14 cellular contexts compared by ENCODE assay signal in genomic region chr10:92571649-92572048, GRCh38. TPM values are rescaled to one million over a fixed set of nuclear protein-coding genes. Genes with fewer than 3 reads are reported as not detected.
DNase-seq lines count a peak whose midpoint lies in the region; ATAC-seq and TF ChIP-seq lines count a peak whose summit lies in the region.
"Had no signal": no experiment of that assay in that cellular context is flagged by ENCODE, and none has a peak within 500 bp of the region (broad histone marks: within the 10 kb centered on the region; RNA-seq: fewer than 3 reads in every experiment).

No MANE protein-coding gene starts in this region.

- DNase-seq in SK-N-SH: no peak
- DNase-seq in cardiac fibroblast (ENCODE audit: low read depth in 2 of 2): peak; percentile 25 to 63
- DNase-seq in neural progenitor cell (ENCODE audit: low spot score): no peak
- DNase-seq in left lung: no peak
- DNase-seq in NCI-H128 (lab: John Stamatoyannopoulos, UW; ENCODE audit: unreplicated experiment): no peak
- DNase-seq in stimulated activated CD4-positive, alpha-beta T cell treated with anti-CD3 and anti-CD28 coated beads, Interleukin-15, amount 100 ng/mL, for 24 hours: no peak
- DNase-seq: activated naive CD4-positive, alpha-beta T cell; effector CD8-positive, alpha-beta T cell; Kasumi-1 had no signal

- TF ChIP-seq EP300 in SK-N-SH (IDR thresholded peaks at IDR 0.05; ENCODE audit: borderline replicate concordance in 1 of 2, low read depth in 1 of 2, low read length in 1 of 2): no peak

- peaks cover 39% of the 10 kb centered on the region for H3K4me1 Mint-ChIP-seq in neural progenitor cell

- intact Hi-C loops in left lung (cut with DNase I): loop anchor here in 1 of 2 donors (5.0 kb wide), 1 partner anchor 54 kb away; no protein-coding TSS in a partner anchor

- H3K9ac ChIP-seq in SK-N-SH (no peak overlapping the region), HUES64 (ENCODE audit: low read depth, low read length) (no peak overlapping the region), neural progenitor cell (no peak overlapping the region)

- H3K27ac Mint-ChIP-seq in neural progenitor cell: no peak overlapping the region

- H3K4me3 ChIP-seq in SK-N-SH (ENCODE audit: low read depth in 2 of 2, low read length in 1 of 2) (no peak overlapping the region; a peak in 2 of 4 replicates), HUES64 (ENCODE audit: low read length) (peak overlapping the region; percentile 87; the same call in 1 of the 2 replicates), cardiac fibroblast (replicated peaks in 1 of 2; ENCODE audit: low read depth in 2 of 2, low read length in 2 of 2) (no peak overlapping the region), neural progenitor cell (peak overlapping the region; percentile 70), left lung (no peak overlapping the region)

- H3K36me3 Mint-ChIP-seq in neural progenitor cell: peaks cover 5% of the 10 kb centered on the region

- H3K36me3 ChIP-seq in SK-N-SH (replicated peaks in 1 of 2; ENCODE audit: control insufficient read depth in 1 of 2, insufficient read depth in 2 of 2, low read length in 1 of 2) (peaks cover 0 to 10% of the 10 kb centered on the region in 2 experiments), HUES64 (ENCODE audit: insufficient read depth, low read length) (peaks cover 11% of the 10 kb centered on the region; the same call in 1 of the 2 replicates), neural progenitor cell (no peaks in the 10 kb centered on the region), left lung (no peaks in the 10 kb centered on the region)

- H3K79me2 ChIP-seq in SK-N-SH (ENCODE audit: insufficient read depth) (peaks cover 67% of the 10 kb centered on the region), neural progenitor cell (ENCODE audit: low read depth) (peaks cover 70% of the 10 kb centered on the region)

- 81% methylated on average over 2 of the region's 2 CpGs for WGBS in SK-N-SH (ENCODE audit: low lambda C conversion rate)
- 93% methylated on average over 2 of the region's 2 CpGs for WGBS in HUES64

- no peak overlapping the region for H2AFZ ChIP-seq in SK-N-SH (ENCODE audit: low read depth)
- no peak overlapping the region for H2AFZ ChIP-seq in neural progenitor cell (replicated peaks)

- CTCF ChIA-PET in SK-N-SH (lab: Yijun Ruan, JAX): interaction anchor here (1.0 to 4.9 kb wide), 4 partner anchors 8 to 308 kb away, joined by 3 to 93 read pairs (median 4); no protein-coding TSS in a partner anchor

- no peak for ATAC-seq in SK-N-SH treated with all-trans-retinoic acid at 6 μM for 48 hours
- no peak for ATAC-seq in left lung
- ATAC-seq: activated CD4-positive, CD25-positive, alpha-beta regulatory T cell treated with anti-CD3 and anti-CD28 coated beads, Interleukin-2, amount 50 U/mL, for 24 hours had no signal

- TF ChIP-seq RAD21 in SK-N-SH (IDR thresholded peaks at IDR 0.05; ENCODE audit: low read length): no peak

- H3K27me3 ChIP-seq in SK-N-SH (ENCODE audit: insufficient read depth) (no peaks in the 10 kb centered on the region), HUES64 (ENCODE audit: insufficient read depth, low read length) (no peaks in the 10 kb centered on the region), neural progenitor cell (no peaks in the 10 kb centered on the region), left lung (no peaks in the 10 kb centered on the region)
- H3K27me3 ChIP-seq: SJSA1 had no signal

- H3K27ac ChIP-seq in SK-N-SH (ENCODE audit: low read depth in 2 of 2, low read length in 1 of 2) (no peak overlapping the region), HUES64 (ENCODE audit: low read depth, low read length) (no peak overlapping the region), neural progenitor cell (no peak overlapping the region), left lung (no peak overlapping the region)
- H3K27ac ChIP-seq: 22Rv1, SJSA1 had no signal

- peaks cover 18% of the 10 kb centered on the region for H4K20me1 ChIP-seq in SK-N-SH (ENCODE audit: insufficient read depth)
- peaks cover 52% of the 10 kb centered on the region for H4K20me1 ChIP-seq in neural progenitor cell (ENCODE audit: low read depth)

- no peaks in the 10 kb centered on the region for H3K9me3 Mint-ChIP-seq in neural progenitor cell

- H3K4me2 ChIP-seq in SK-N-SH: peak overlapping the region; percentile 86
- H3K4me2 ChIP-seq in neural progenitor cell: peak overlapping the region; percentile 89

- POLR2A ChIA-PET in SK-N-SH (lab: Yijun Ruan, JAX): interaction anchor here (1.1 kb wide), 1 partner anchor 20 kb away, joined by 5 read pairs; no protein-coding TSS in a partner anchor

- H3F3A ChIP-seq in SK-N-SH (replicated peaks; ENCODE audit: insufficient read depth): peaks cover 17% of the 10 kb centered on the region
- H3F3A ChIP-seq in neural progenitor cell (ENCODE audit: low read depth): peaks cover 37% of the 10 kb centered on the region

- no peak for TF ChIP-seq CTCF in SK-N-SH (IDR thresholded peaks at IDR 0.05)
- TF ChIP-seq CTCF in cardiac fibroblast (IDR thresholded peaks at IDR 0.05; ENCODE audit: low read depth, low read length): no peak
- TF ChIP-seq CTCF in neural progenitor cell (IDR thresholded peaks at IDR 0.05): no peak
- TF ChIP-seq CTCF in left lung (IDR thresholded peaks at IDR 0.05): no peak

- no peaks in the 10 kb centered on the region for H3K9me2 ChIP-seq in SK-N-SH

- H3K9me3 ChIP-seq in SK-N-SH (no peaks in the 10 kb centered on the region), HUES64 (ENCODE audit: insufficient read depth, low read depth, low read length) (no peaks in the 10 kb centered on the region), neural progenitor cell (ENCODE audit: low read depth) (no peaks in the 10 kb centered on the region), left lung (no peaks in the 10 kb centered on the region)
- H3K9me3 ChIP-seq: SJSA1 had no signal

- peaks cover 6 to 8% of the 10 kb centered on the region in 2 experiments; a peak in 3 of 4 replicates for H3K4me1 ChIP-seq in SK-N-SH (ENCODE audit: control insufficient read depth in 1 of 2, insufficient read depth in 2 of 2, low read depth in 1 of 2, low read length in 1 of 2)
- peaks cover 27% of the 10 kb centered on the region for H3K4me1 ChIP-seq in HUES64 (ENCODE audit: insufficient read depth, low read length)
- H3K4me1 ChIP-seq in neural progenitor cell: peaks cover 27% of the 10 kb centered on the region
- peaks cover 4 to 45% of the 10 kb centered on the region in 2 donors for H3K4me1 ChIP-seq in left lung

- H3K27me3 Mint-ChIP-seq in neural progenitor cell (ENCODE audit: insufficient read depth, low read depth): no peaks in the 10 kb centered on the region

- peak overlapping the region; percentile 84 for H3K4me3 Mint-ChIP-seq in neural progenitor cell

TF ChIP-seq in SK-N-SH, 30 proteins besides CTCF, POLR2A, EP300 and RAD21 (continues in another document):
- TF ChIP-seq SIN3A (IDR thresholded peaks at IDR 0.05; ENCODE audit: borderline replicate concordance, low read depth, low read length) (no peak), IRF3 (IDR thresholded peaks at IDR 0.05; ENCODE audit: low read depth, low read length) (no peak)
- TF ChIP-seq, protein P1, sequence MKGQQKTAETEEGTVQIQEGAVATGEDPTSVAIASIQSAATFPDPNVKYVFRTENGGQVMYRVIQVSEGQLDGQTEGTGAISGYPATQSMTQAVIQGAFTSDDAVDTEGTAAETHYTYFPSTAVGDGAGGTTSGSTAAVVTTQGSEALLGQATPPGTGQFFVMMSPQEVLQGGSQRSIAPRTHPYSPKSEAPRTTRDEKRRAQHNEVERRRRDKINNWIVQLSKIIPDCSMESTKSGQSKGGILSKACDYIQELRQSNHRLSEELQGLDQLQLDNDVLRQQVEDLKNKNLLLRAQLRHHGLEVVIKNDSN (IDR thresholded peaks at IDR 0.05; ENCODE audit: borderline replicate concordance, low read depth): no peak

TF ChIP-seq in SK-N-SH treated with all-trans-retinoic acid at 6 μM for 48 hours, 23 proteins besides CTCF, POLR2A, EP300 and RAD21 (continues in another document):
- TF ChIP-seq, protein P2, sequence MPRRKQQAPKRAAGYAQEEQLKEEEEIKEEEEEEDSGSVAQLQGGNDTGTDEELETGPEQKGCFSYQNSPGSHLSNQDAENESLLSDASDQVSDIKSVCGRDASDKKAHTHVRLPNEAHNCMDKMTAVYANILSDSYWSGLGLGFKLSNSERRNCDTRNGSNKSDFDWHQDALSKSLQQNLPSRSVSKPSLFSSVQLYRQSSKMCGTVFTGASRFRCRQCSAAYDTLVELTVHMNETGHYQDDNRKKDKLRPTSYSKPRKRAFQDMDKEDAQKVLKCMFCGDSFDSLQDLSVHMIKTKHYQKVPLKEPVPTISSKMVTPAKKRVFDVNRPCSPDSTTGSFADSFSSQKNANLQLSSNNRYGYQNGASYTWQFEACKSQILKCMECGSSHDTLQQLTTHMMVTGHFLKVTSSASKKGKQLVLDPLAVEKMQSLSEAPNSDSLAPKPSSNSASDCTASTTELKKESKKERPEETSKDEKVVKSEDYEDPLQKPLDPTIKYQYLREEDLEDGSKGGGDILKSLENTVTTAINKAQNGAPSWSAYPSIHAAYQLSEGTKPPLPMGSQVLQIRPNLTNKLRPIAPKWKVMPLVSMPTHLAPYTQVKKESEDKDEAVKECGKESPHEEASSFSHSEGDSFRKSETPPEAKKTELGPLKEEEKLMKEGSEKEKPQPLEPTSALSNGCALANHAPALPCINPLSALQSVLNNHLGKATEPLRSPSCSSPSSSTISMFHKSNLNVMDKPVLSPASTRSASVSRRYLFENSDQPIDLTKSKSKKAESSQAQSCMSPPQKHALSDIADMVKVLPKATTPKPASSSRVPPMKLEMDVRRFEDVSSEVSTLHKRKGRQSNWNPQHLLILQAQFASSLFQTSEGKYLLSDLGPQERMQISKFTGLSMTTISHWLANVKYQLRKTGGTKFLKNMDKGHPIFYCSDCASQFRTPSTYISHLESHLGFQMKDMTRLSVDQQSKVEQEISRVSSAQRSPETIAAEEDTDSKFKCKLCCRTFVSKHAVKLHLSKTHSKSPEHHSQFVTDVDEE (CRISPR knock-in tag; IDR thresholded peaks at IDR 0.05): no peak
- TF ChIP-seq TCF4 (CRISPR knock-in tag; IDR thresholded peaks at IDR 0.05; ENCODE audit: borderline replicate concordance) (no peak), ZNF70 (CRISPR knock-in tag; IDR thresholded peaks at IDR 0.05) (no peak)

RNA-seq across cellular contexts. Expression of gene IDE, which starts 2.2 kb away (rescaled TPM):
- polyA plus RNA-seq in SK-N-SH (2012; rRNA removed): 9.3 and 11.7 TPM in 2 replicates
- polyA plus RNA-seq in SK-N-SH (2012; cell fraction: cytosol; rRNA removed): 10.5 and 11.6 TPM in 2 replicates
- polyA plus RNA-seq in SK-N-SH (2012; cell fraction: nucleus; rRNA removed): 9.6 and 20.4 TPM in 2 replicates
- polyA plus RNA-seq in HUES64 (2013, experiment 1 of 2): 27.0 TPM
- polyA plus RNA-seq in HUES64 (2013, experiment 2 of 2): 25.2 TPM
- total RNA-seq in neural progenitor cell (ENCODE audit: low replicate concordance) (34.8 and 44.8 TPM in 2 replicates), left lung (10 to 100 TPM; 41.2 to 50.2 TPM)

RNA-seq across cellular contexts. Expression of gene KIF11, which starts 21.3 kb away (rescaled TPM):
- polyA plus RNA-seq in SK-N-SH (2012; rRNA removed): 3.8 and 4.0 TPM in 2 replicates
- polyA plus RNA-seq in SK-N-SH (2012; cell fraction: cytosol; rRNA removed): 7.0 and 7.9 TPM in 2 replicates
- polyA plus RNA-seq in SK-N-SH (2012; cell fraction: nucleus; rRNA removed): 1.8 and 3.7 TPM in 2 replicates
- 49.9 TPM for polyA plus RNA-seq in HUES64 (2013, experiment 1 of 2)
- 57.3 TPM for polyA plus RNA-seq in HUES64 (2013, experiment 2 of 2)
- total RNA-seq in neural progenitor cell (ENCODE audit: low replicate concordance) (80.2 and 128 TPM in 2 replicates), left lung (1 to 10 TPM; 3.0 to 7.3 TPM)

Comparison
In these comparisons a context has a peak if more than half of its experiments do, and no peak if none do; other contexts are left out.
1. DNase-seq: peak in cardiac fibroblast (2 of 2); none in SK-N-SH (single experiment), neural progenitor cell (single experiment), left lung (0 of 2), NCI-H128 (single experiment) and stimulated activated CD4-positive, alpha-beta T cell treated with anti-CD3 and anti-CD28 coated beads, Interleukin-15, amount 100 ng/mL, for 24 hours (single experiment).
2. H3K4me3 ChIP-seq: peak in HUES64 (single experiment) and neural progenitor cell (single experiment); none in SK-N-SH (0 of 2), cardiac fibroblast (0 of 2) and left lung (0 of 2).